In the genomic region with DNA sequence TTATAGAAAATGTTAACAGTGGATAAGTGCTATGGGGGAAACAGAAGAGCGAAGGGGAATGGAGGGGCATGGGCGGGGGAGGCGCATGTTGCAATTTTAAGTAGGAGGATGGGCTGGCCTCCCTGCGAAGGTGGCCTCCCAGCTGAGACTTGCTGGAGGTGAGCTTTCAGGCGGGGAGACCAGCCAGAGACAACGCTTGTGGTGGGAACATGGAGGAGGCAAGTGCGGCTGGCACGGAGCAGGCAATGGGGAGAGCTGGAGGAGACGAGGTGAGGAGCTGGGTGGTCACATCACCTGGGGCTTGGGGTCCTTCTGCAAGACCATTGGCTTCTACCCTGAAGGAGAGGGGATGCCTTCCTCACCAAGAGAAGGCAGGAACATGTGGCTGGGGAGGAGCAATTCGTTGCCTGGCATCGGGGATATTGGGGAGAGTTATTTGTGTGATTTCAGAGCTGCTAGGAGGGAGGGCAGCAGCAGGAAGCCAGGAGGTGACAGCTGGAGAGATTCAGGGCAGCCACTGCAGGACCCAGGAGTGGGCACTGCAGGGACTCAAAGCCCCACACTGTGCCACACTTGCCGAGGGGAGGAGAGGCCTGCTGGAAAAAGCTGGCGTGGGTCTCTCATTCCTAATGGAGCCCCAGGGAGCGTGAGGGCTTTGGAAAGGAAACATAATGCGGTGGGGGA, we compare ENCODE assay signal across 1 cellular context.
TF ChIP-seq lines count a peak whose summit lies in the region.

No MANE protein-coding gene starts in this region.

TF ChIP-seq in HepG2, 621 proteins besides CTCF, POLR2A, EP300 and RAD21:
- TF ChIP-seq ZNF749 (CRISPR knock-in tag; IDR thresholded peaks at IDR 0.05; ENCODE audit: borderline replicate concordance) (no peak), CHCHD3 (CRISPR knock-in tag; IDR thresholded peaks at IDR 0.05) (no peak), ZNF709 (CRISPR knock-in tag; IDR thresholded peaks at IDR 0.05) (0 out of 2 replicates have a peak, but pooled peaks have one; percentile 29), ZNF354B (CRISPR knock-in tag; IDR thresholded peaks at IDR 0.05) (no peak), NAIF1 (CRISPR knock-in tag; IDR thresholded peaks at IDR 0.05; ENCODE audit: borderline replicate concordance) (no peak), SP140L (CRISPR knock-in tag; IDR thresholded peaks at IDR 0.05; ENCODE audit: borderline replicate concordance) (no peak), ELF1 (CRISPR knock-in tag; IDR thresholded peaks at IDR 0.05) (no peak), TGIF2 (CRISPR knock-in tag; IDR thresholded peaks at IDR 0.05) (no peak), ZBTB42 (CRISPR knock-in tag; IDR thresholded peaks at IDR 0.05) (no peak), ZFP90 (CRISPR knock-in tag; IDR thresholded peaks at IDR 0.05; ENCODE audit: borderline replicate concordance) (no peak), ZNF75D (CRISPR knock-in tag; IDR thresholded peaks at IDR 0.05; ENCODE audit: borderline replicate concordance) (no peak), KAT7 (CRISPR knock-in tag; IDR thresholded peaks at IDR 0.05; ENCODE audit: borderline replicate concordance) (no peak)
- TF ChIP-seq, protein P1, sequence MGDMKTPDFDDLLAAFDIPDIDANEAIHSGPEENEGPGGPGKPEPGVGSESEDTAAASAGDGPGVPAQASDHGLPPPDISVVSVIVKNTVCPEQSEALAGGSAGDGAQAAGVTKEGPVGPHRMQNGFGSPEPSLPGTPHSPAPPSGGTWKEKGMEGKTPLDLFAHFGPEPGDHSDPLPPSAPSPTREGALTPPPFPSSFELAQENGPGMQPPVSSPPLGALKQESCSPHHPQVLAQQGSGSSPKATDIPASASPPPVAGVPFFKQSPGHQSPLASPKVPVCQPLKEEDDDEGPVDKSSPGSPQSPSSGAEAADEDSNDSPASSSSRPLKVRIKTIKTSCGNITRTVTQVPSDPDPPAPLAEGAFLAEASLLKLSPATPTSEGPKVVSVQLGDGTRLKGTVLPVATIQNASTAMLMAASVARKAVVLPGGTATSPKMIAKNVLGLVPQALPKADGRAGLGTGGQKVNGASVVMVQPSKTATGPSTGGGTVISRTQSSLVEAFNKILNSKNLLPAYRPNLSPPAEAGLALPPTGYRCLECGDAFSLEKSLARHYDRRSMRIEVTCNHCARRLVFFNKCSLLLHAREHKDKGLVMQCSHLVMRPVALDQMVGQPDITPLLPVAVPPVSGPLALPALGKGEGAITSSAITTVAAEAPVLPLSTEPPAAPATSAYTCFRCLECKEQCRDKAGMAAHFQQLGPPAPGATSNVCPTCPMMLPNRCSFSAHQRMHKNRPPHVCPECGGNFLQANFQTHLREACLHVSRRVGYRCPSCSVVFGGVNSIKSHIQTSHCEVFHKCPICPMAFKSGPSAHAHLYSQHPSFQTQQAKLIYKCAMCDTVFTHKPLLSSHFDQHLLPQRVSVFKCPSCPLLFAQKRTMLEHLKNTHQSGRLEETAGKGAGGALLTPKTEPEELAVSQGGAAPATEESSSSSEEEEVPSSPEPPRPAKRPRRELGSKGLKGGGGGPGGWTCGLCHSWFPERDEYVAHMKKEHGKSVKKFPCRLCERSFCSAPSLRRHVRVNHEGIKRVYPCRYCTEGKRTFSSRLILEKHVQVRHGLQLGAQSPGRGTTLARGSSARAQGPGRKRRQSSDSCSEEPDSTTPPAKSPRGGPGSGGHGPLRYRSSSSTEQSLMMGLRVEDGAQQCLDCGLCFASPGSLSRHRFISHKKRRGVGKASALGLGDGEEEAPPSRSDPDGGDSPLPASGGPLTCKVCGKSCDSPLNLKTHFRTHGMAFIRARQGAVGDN (CRISPR knock-in tag; IDR thresholded peaks at IDR 0.05), result peak; percentile 43; the same call in 1 of the 2 replicates
- TF ChIP-seq, protein P2, sequence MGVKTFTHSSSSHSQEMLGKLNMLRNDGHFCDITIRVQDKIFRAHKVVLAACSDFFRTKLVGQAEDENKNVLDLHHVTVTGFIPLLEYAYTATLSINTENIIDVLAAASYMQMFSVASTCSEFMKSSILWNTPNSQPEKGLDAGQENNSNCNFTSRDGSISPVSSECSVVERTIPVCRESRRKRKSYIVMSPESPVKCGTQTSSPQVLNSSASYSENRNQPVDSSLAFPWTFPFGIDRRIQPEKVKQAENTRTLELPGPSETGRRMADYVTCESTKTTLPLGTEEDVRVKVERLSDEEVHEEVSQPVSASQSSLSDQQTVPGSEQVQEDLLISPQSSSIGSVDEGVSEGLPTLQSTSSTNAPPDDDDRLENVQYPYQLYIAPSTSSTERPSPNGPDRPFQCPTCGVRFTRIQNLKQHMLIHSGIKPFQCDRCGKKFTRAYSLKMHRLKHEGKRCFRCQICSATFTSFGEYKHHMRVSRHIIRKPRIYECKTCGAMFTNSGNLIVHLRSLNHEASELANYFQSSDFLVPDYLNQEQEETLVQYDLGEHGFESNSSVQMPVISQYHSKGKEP (CRISPR knock-in tag; IDR thresholded peaks at IDR 0.05), result no peak
- TF ChIP-seq, protein P3, sequence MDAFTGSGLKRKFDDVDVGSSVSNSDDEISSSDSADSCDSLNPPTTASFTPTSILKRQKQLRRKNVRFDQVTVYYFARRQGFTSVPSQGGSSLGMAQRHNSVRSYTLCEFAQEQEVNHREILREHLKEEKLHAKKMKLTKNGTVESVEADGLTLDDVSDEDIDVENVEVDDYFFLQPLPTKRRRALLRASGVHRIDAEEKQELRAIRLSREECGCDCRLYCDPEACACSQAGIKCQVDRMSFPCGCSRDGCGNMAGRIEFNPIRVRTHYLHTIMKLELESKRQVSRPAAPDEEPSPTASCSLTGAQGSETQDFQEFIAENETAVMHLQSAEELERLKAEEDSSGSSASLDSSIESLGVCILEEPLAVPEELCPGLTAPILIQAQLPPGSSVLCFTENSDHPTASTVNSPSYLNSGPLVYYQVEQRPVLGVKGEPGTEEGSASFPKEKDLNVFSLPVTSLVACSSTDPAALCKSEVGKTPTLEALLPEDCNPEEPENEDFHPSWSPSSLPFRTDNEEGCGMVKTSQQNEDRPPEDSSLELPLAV (CRISPR knock-in tag; conservative IDR thresholded peaks at IDR 0.05; ENCODE audit: low read depth), result no peak
- TF ChIP-seq, protein P4, sequence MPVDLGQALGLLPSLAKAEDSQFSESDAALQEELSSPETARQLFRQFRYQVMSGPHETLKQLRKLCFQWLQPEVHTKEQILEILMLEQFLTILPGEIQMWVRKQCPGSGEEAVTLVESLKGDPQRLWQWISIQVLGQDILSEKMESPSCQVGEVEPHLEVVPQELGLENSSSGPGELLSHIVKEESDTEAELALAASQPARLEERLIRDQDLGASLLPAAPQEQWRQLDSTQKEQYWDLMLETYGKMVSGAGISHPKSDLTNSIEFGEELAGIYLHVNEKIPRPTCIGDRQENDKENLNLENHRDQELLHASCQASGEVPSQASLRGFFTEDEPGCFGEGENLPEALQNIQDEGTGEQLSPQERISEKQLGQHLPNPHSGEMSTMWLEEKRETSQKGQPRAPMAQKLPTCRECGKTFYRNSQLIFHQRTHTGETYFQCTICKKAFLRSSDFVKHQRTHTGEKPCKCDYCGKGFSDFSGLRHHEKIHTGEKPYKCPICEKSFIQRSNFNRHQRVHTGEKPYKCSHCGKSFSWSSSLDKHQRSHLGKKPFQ (CRISPR knock-in tag; IDR thresholded peaks at IDR 0.05; ENCODE audit: insufficient replicate concordance), result no peak
- TF ChIP-seq, protein P5, sequence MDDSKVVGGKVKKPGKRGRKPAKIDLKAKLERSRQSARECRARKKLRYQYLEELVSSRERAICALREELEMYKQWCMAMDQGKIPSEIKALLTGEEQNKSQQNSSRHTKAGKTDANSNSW (CRISPR knock-in tag; IDR thresholded peaks at IDR 0.05; ENCODE audit: borderline replicate concordance), result no peak
